In the genomic region with DNA sequence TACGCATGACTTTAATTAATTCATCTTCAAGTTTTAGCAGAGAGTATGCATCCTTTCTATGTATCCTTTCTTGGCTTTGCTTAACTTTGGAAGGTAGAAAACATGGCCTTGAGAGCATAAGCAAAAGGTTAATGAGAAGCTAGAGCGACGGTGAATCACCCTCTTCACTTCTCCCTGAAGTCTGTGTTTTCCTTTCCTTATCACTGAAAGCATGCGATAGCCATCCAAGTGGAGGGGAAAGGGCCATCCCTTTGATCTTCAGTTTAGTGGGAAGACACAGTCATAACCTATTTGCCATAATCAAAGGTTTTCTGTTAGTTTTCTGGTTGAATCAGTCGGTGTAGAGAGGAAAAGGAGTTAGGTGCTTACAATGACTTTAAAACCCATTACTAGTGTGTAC, we compare ENCODE assay signal across 1 cellular context.
TF ChIP-seq lines count a peak whose summit lies in the region.

No MANE protein-coding gene starts in this region.

TF ChIP-seq in HepG2, 621 proteins besides CTCF, POLR2A, EP300 and RAD21 (continued from another document and continues in another):
- TF ChIP-seq, protein P1, sequence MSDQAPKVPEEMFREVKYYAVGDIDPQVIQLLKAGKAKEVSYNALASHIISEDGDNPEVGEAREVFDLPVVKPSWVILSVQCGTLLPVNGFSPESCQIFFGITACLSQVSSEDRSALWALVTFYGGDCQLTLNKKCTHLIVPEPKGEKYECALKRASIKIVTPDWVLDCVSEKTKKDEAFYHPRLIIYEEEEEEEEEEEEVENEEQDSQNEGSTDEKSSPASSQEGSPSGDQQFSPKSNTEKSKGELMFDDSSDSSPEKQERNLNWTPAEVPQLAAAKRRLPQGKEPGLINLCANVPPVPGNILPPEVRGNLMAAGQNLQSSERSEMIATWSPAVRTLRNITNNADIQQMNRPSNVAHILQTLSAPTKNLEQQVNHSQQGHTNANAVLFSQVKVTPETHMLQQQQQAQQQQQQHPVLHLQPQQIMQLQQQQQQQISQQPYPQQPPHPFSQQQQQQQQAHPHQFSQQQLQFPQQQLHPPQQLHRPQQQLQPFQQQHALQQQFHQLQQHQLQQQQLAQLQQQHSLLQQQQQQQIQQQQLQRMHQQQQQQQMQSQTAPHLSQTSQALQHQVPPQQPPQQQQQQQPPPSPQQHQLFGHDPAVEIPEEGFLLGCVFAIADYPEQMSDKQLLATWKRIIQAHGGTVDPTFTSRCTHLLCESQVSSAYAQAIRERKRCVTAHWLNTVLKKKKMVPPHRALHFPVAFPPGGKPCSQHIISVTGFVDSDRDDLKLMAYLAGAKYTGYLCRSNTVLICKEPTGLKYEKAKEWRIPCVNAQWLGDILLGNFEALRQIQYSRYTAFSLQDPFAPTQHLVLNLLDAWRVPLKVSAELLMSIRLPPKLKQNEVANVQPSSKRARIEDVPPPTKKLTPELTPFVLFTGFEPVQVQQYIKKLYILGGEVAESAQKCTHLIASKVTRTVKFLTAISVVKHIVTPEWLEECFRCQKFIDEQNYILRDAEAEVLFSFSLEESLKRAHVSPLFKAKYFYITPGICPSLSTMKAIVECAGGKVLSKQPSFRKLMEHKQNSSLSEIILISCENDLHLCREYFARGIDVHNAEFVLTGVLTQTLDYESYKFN (CRISPR knock-in tag; conservative IDR thresholded peaks at IDR 0.05): peak; percentile 91
- TF ChIP-seq CREM (IDR thresholded peaks at IDR 0.05) (peak; percentile 80), CREM (CRISPR knock-in tag; IDR thresholded peaks at IDR 0.05) (no peak), ZNF883 (CRISPR knock-in tag; IDR thresholded peaks at IDR 0.05; ENCODE audit: not compliant biosample characterization) (no peak), MAF1 (CRISPR knock-in tag; IDR thresholded peaks at IDR 0.05; ENCODE audit: borderline replicate concordance) (no peak), MBNL3 (CRISPR knock-in tag; conservative IDR thresholded peaks at IDR 0.05) (no peak), ISX (CRISPR knock-in tag; conservative IDR thresholded peaks at IDR 0.05) (no peak), PAF1 (CRISPR knock-in tag; IDR thresholded peaks at IDR 0.05) (no peak), GATA4 (IDR thresholded peaks at IDR 0.05; ENCODE audit: borderline replicate concordance, low read depth) (peak; percentile 96), NFYB (CRISPR knock-in tag; IDR thresholded peaks at IDR 0.05) (no peak), MED1 (CRISPR knock-in tag; IDR thresholded peaks at IDR 0.05) (peak; percentile 69), ASH2L (IDR thresholded peaks at IDR 0.05; ENCODE audit: insufficient read length, low read depth, low read length) (peak; percentile 13), TEAD2 (CRISPR knock-in tag; IDR thresholded peaks at IDR 0.05) (no peak), CBX5 (CRISPR knock-in tag; IDR thresholded peaks at IDR 0.05; ENCODE audit: borderline replicate concordance) (no peak), HNRNPUL1 (IDR thresholded peaks at IDR 0.05; ENCODE audit: low read depth, low read length) (no peak), NFYC (CRISPR knock-in tag; IDR thresholded peaks at IDR 0.05) (no peak), SALL1 (CRISPR knock-in tag; IDR thresholded peaks at IDR 0.05) (peak; percentile 89; the same call in 1 of the 2 replicates), HDAC6 (IDR thresholded peaks at IDR 0.05; ENCODE audit: low read depth, low read length) (no peak), FOXP1 (IDR thresholded peaks at IDR 0.05) (no peak), FOXP1 (CRISPR knock-in tag; IDR thresholded peaks at IDR 0.05) (peak; percentile 82), ZNF792 (CRISPR knock-in tag; IDR thresholded peaks at IDR 0.05) (peak; percentile 87; the same call in 1 of the 2 replicates), TBX3 (IDR thresholded peaks at IDR 0.05; ENCODE audit: borderline replicate concordance) (0 out of 2 replicates have a peak, but pooled peaks have one; percentile 23), DNMT3B (CRISPR knock-in tag; conservative IDR thresholded peaks at IDR 0.05) (no peak; the same call in 1 of the 2 replicates), SUZ12 (IDR thresholded peaks at IDR 0.05; ENCODE audit: low read depth, low read length) (no peak), ERF (CRISPR knock-in tag; IDR thresholded peaks at IDR 0.05) (peak; percentile 45; the same call in 1 of the 2 replicates), ZSCAN25 (CRISPR knock-in tag; IDR thresholded peaks at IDR 0.05) (no peak), ELF1 (CRISPR knock-in tag; IDR thresholded peaks at IDR 0.05) (no peak)
- TF ChIP-seq, protein P2, sequence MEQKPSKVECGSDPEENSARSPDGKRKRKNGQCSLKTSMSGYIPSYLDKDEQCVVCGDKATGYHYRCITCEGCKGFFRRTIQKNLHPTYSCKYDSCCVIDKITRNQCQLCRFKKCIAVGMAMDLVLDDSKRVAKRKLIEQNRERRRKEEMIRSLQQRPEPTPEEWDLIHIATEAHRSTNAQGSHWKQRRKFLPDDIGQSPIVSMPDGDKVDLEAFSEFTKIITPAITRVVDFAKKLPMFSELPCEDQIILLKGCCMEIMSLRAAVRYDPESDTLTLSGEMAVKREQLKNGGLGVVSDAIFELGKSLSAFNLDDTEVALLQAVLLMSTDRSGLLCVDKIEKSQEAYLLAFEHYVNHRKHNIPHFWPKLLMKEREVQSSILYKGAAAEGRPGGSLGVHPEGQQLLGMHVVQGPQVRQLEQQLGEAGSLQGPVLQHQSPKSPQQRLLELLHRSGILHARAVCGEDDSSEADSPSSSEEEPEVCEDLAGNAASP (CRISPR knock-in tag; IDR thresholded peaks at IDR 0.05; ENCODE audit: borderline replicate concordance): peak; percentile 59; the same call in 1 of the 2 replicates
- TF ChIP-seq, protein P3, sequence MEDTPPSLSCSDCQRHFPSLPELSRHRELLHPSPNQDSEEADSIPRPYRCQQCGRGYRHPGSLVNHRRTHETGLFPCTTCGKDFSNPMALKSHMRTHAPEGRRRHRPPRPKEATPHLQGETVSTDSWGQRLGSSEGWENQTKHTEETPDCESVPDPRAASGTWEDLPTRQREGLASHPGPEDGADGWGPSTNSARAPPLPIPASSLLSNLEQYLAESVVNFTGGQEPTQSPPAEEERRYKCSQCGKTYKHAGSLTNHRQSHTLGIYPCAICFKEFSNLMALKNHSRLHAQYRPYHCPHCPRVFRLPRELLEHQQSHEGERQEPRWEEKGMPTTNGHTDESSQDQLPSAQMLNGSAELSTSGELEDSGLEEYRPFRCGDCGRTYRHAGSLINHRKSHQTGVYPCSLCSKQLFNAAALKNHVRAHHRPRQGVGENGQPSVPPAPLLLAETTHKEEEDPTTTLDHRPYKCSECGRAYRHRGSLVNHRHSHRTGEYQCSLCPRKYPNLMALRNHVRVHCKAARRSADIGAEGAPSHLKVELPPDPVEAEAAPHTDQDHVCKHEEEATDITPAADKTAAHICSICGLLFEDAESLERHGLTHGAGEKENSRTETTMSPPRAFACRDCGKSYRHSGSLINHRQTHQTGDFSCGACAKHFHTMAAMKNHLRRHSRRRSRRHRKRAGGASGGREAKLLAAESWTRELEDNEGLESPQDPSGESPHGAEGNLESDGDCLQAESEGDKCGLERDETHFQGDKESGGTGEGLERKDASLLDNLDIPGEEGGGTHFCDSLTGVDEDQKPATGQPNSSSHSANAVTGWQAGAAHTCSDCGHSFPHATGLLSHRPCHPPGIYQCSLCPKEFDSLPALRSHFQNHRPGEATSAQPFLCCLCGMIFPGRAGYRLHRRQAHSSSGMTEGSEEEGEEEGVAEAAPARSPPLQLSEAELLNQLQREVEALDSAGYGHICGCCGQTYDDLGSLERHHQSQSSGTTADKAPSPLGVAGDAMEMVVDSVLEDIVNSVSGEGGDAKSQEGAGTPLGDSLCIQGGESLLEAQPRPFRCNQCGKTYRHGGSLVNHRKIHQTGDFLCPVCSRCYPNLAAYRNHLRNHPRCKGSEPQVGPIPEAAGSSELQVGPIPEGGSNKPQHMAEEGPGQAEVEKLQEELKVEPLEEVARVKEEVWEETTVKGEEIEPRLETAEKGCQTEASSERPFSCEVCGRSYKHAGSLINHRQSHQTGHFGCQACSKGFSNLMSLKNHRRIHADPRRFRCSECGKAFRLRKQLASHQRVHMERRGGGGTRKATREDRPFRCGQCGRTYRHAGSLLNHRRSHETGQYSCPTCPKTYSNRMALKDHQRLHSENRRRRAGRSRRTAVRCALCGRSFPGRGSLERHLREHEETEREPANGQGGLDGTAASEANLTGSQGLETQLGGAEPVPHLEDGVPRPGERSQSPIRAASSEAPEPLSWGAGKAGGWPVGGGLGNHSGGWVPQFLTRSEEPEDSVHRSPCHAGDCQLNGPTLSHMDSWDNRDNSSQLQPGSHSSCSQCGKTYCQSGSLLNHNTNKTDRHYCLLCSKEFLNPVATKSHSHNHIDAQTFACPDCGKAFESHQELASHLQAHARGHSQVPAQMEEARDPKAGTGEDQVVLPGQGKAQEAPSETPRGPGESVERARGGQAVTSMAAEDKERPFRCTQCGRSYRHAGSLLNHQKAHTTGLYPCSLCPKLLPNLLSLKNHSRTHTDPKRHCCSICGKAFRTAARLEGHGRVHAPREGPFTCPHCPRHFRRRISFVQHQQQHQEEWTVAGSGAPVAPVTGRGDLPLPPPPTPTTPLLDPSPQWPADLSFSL (CRISPR knock-in tag; IDR thresholded peaks at IDR 0.05): no peak
- TF ChIP-seq, protein P4, sequence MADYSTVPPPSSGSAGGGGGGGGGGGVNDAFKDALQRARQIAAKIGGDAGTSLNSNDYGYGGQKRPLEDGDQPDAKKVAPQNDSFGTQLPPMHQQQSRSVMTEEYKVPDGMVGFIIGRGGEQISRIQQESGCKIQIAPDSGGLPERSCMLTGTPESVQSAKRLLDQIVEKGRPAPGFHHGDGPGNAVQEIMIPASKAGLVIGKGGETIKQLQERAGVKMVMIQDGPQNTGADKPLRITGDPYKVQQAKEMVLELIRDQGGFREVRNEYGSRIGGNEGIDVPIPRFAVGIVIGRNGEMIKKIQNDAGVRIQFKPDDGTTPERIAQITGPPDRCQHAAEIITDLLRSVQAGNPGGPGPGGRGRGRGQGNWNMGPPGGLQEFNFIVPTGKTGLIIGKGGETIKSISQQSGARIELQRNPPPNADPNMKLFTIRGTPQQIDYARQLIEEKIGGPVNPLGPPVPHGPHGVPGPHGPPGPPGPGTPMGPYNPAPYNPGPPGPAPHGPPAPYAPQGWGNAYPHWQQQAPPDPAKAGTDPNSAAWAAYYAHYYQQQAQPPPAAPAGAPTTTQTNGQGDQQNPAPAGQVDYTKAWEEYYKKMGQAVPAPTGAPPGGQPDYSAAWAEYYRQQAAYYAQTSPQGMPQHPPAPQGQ (CRISPR knock-in tag; IDR thresholded peaks at IDR 0.05; ENCODE audit: borderline replicate concordance): no peak
- TF ChIP-seq, protein P5, sequence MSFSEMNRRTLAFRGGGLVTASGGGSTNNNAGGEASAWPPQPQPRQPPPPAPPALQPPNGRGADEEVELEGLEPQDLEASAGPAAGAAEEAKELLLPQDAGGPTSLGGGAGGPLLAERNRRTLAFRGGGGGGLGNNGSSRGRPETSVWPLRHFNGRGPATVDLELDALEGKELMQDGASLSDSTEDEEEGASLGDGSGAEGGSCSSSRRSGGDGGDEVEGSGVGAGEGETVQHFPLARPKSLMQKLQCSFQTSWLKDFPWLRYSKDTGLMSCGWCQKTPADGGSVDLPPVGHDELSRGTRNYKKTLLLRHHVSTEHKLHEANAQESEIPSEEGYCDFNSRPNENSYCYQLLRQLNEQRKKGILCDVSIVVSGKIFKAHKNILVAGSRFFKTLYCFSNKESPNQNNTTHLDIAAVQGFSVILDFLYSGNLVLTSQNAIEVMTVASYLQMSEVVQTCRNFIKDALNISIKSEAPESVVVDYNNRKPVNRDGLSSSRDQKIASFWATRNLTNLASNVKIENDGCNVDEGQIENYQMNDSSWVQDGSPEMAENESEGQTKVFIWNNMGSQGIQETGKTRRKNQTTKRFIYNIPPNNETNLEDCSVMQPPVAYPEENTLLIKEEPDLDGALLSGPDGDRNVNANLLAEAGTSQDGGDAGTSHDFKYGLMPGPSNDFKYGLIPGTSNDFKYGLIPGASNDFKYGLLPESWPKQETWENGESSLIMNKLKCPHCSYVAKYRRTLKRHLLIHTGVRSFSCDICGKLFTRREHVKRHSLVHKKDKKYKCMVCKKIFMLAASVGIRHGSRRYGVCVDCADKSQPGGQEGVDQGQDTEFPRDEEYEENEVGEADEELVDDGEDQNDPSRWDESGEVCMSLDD (CRISPR knock-in tag; IDR thresholded peaks at IDR 0.05; ENCODE audit: borderline replicate concordance): no peak
- TF ChIP-seq, protein P6, sequence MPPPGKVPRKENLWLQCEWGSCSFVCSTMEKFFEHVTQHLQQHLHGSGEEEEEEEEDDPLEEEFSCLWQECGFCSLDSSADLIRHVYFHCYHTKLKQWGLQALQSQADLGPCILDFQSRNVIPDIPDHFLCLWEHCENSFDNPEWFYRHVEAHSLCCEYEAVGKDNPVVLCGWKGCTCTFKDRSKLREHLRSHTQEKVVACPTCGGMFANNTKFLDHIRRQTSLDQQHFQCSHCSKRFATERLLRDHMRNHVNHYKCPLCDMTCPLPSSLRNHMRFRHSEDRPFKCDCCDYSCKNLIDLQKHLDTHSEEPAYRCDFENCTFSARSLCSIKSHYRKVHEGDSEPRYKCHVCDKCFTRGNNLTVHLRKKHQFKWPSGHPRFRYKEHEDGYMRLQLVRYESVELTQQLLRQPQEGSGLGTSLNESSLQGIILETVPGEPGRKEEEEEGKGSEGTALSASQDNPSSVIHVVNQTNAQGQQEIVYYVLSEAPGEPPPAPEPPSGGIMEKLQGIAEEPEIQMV (CRISPR knock-in tag; IDR thresholded peaks at IDR 0.05; ENCODE audit: low read depth): no peak
- TF ChIP-seq, protein P7, sequence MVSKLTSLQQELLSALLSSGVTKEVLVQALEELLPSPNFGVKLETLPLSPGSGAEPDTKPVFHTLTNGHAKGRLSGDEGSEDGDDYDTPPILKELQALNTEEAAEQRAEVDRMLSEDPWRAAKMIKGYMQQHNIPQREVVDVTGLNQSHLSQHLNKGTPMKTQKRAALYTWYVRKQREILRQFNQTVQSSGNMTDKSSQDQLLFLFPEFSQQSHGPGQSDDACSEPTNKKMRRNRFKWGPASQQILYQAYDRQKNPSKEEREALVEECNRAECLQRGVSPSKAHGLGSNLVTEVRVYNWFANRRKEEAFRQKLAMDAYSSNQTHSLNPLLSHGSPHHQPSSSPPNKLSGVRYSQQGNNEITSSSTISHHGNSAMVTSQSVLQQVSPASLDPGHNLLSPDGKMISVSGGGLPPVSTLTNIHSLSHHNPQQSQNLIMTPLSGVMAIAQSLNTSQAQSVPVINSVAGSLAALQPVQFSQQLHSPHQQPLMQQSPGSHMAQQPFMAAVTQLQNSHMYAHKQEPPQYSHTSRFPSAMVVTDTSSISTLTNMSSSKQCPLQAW (CRISPR knock-in tag; IDR thresholded peaks at IDR 0.05): peak; percentile 73; the same call in 1 of the 2 replicates
- TF ChIP-seq, protein P8, sequence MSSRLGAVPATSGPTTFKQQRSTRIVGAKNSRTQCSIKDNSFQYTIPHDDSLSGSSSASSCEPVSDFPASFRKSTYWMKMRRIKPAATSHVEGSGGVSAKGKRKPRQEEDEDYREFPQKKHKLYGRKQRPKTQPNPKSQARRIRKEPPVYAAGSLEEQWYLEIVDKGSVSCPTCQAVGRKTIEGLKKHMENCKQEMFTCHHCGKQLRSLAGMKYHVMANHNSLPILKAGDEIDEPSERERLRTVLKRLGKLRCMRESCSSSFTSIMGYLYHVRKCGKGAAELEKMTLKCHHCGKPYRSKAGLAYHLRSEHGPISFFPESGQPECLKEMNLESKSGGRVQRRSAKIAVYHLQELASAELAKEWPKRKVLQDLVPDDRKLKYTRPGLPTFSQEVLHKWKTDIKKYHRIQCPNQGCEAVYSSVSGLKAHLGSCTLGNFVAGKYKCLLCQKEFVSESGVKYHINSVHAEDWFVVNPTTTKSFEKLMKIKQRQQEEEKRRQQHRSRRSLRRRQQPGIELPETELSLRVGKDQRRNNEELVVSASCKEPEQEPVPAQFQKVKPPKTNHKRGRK (CRISPR knock-in tag; IDR thresholded peaks at IDR 0.05): no peak
- TF ChIP-seq, protein P9, sequence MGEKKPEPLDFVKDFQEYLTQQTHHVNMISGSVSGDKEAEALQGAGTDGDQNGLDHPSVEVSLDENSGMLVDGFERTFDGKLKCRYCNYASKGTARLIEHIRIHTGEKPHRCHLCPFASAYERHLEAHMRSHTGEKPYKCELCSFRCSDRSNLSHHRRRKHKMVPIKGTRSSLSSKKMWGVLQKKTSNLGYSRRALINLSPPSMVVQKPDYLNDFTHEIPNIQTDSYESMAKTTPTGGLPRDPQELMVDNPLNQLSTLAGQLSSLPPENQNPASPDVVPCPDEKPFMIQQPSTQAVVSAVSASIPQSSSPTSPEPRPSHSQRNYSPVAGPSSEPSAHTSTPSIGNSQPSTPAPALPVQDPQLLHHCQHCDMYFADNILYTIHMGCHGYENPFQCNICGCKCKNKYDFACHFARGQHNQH (CRISPR knock-in tag; IDR thresholded peaks at IDR 0.05): no peak
